In genomic region chr14:101716077-101716950, GRCh38 we compare ENCODE assay signal across 13 cellular contexts. TPM values are rescaled to one million over a fixed set of nuclear protein-coding genes. Genes with fewer than 3 reads are reported as not detected.
DNase-seq lines count a peak whose midpoint lies in the region; ATAC-seq and TF ChIP-seq lines count a peak whose summit lies in the region.
"Had no signal": no experiment of that assay in that cellular context is flagged by ENCODE, and none has a peak within 500 bp of the region (broad histone marks: within the 10 kb centered on the region; RNA-seq: fewer than 3 reads in every experiment).

No MANE protein-coding gene starts in this region.

- H3K27ac ChIP-seq in BLaER1 (peak overlapping the region; percentile 54), colonic mucosa (no peak overlapping the region), foreskin keratinocyte (no peak overlapping the region), thyroid gland (no peak overlapping the region), psoas muscle (no peak overlapping the region)
- H3K27ac ChIP-seq: epithelial cell of prostate, sigmoid colon had no signal

- ATAC-seq in natural killer cell treated with Interleukin-12 subunit alpha and Interleukin-12 subunit beta and Interleukin-15 and Interleukin-18, amount 100 ng/mL, for 72 hours, result no peak
- ATAC-seq in foreskin keratinocyte, result no peak
- ATAC-seq in psoas muscle, result no peak
- ATAC-seq: HCT116 had no signal

- H3K27ac Mint-ChIP-seq in natural killer cell treated with Interleukin-12 subunit alpha and Interleukin-12 subunit beta and Interleukin-15 and Interleukin-18, amount 100 ng/mL, for 72 hours, result peak overlapping the region; percentile 29 to 70

- H3K36me3 ChIP-seq in BLaER1 (no peaks in the 10 kb centered on the region), colonic mucosa (no peaks in the 10 kb centered on the region), thyroid gland (no peaks in the 10 kb centered on the region), psoas muscle (ENCODE audit: insufficient read depth in 1 of 2, low read depth in 1 of 2) (no peaks in the 10 kb centered on the region)
- H3K36me3 ChIP-seq: sigmoid colon had no signal

- intact Hi-C loops in colonic mucosa (cut with DNase I) (no loop called here), thyroid gland (cut with DNase I) (no loop called here), psoas muscle (cut with DNase I) (no loop called here)

- H3K9me3 ChIP-seq in BLaER1 (peaks cover 19% of the 10 kb centered on the region), colonic mucosa (no peaks in the 10 kb centered on the region), thyroid gland (no peaks in the 10 kb centered on the region), psoas muscle (no peaks in the 10 kb centered on the region)
- H3K9me3 ChIP-seq: sigmoid colon had no signal

- 92 to 95% methylated on average over 16 to 19 of the region's 19 CpGs for WGBS in thyroid gland, 2 donors
- 85 to 87% (median 86%) methylated on average over 17 to 19 of the region's 19 CpGs for WGBS in psoas muscle, 3 donors

- no peaks in the 10 kb centered on the region for H3K9me3 Mint-ChIP-seq in natural killer cell treated with Interleukin-12 subunit alpha and Interleukin-12 subunit beta and Interleukin-15 and Interleukin-18, amount 100 ng/mL, for 72 hours

- no peak for TF ChIP-seq POLR2A in thyroid gland (IDR thresholded peaks at IDR 0.05)

- peaks cover 50 to 57% of the 10 kb centered on the region in 2 donors for H3K4me1 Mint-ChIP-seq in natural killer cell treated with Interleukin-12 subunit alpha and Interleukin-12 subunit beta and Interleukin-15 and Interleukin-18, amount 100 ng/mL, for 72 hours (ENCODE audit: low read depth in 2 of 2)

- H3K4me3 ChIP-seq in BLaER1 (no peak overlapping the region), colonic mucosa (no peak overlapping the region), thyroid gland (replicated peaks in 1 of 3) (no peak overlapping the region), psoas muscle (no peak overlapping the region)
- H3K4me3 ChIP-seq: sigmoid colon had no signal

- peaks cover 6% of the 10 kb centered on the region for H3K36me3 Mint-ChIP-seq in natural killer cell treated with Interleukin-12 subunit alpha and Interleukin-12 subunit beta and Interleukin-15 and Interleukin-18, amount 100 ng/mL, for 72 hours

- H3K27me3 ChIP-seq in BLaER1, result no peaks in the 10 kb centered on the region
- no peaks in the 10 kb centered on the region for H3K27me3 ChIP-seq in colonic mucosa
- no peaks in the 10 kb centered on the region for H3K27me3 ChIP-seq in foreskin keratinocyte
- H3K27me3 ChIP-seq in thyroid gland, result no peaks in the 10 kb centered on the region
- H3K27me3 ChIP-seq in psoas muscle (ENCODE audit: insufficient read depth in 3 of 3, low read length in 2 of 3), result peaks cover 0 to 2% (median 0%) of the 10 kb centered on the region in 3 donors
- H3K27me3 ChIP-seq: sigmoid colon had no signal

- H3K4me2 ChIP-seq in BLaER1, result peak overlapping the region; percentile 67

- H4K20me1 ChIP-seq in BLaER1, result no peaks in the 10 kb centered on the region

- H3K4me1 ChIP-seq in BLaER1 (peaks cover 53% of the 10 kb centered on the region), colonic mucosa (no peaks in the 10 kb centered on the region), foreskin keratinocyte (no peaks in the 10 kb centered on the region), thyroid gland (peaks cover 0 to under 1% of the 10 kb centered on the region in 2 donors), psoas muscle (peaks cover under 1% of the 10 kb centered on the region)
- H3K4me1 ChIP-seq: sigmoid colon had no signal

- H3K27me3 Mint-ChIP-seq in natural killer cell treated with Interleukin-12 subunit alpha and Interleukin-12 subunit beta and Interleukin-15 and Interleukin-18, amount 100 ng/mL, for 72 hours, result no peaks in the 10 kb centered on the region

- 0 out of 3 replicates have a peak, but pooled peaks have one; percentile 10 for TF ChIP-seq CTCF in GM12872 (IDR thresholded peaks at IDR 0.05; ENCODE audit: insufficient read depth, low read depth, low read length)
- TF ChIP-seq CTCF in colonic mucosa (IDR thresholded peaks at IDR 0.05), result no peak
- TF ChIP-seq CTCF in foreskin keratinocyte (conservative IDR thresholded peaks at IDR 0.05), result no peak
- no peak for TF ChIP-seq CTCF in thyroid gland (IDR thresholded peaks at IDR 0.05)
- no peak for TF ChIP-seq CTCF in psoas muscle (IDR thresholded peaks at IDR 0.05)

- H3K9ac ChIP-seq in BLaER1, result no peak overlapping the region
- H3K9ac ChIP-seq in colonic mucosa (ENCODE audit: low read depth in 2 of 2, low read length in 2 of 2), result no peak overlapping the region

- H3K4me3 Mint-ChIP-seq in natural killer cell treated with Interleukin-12 subunit alpha and Interleukin-12 subunit beta and Interleukin-15 and Interleukin-18, amount 100 ng/mL, for 72 hours, result peak overlapping the region; percentile 54

- DNase-seq in colonic mucosa (peak; percentile 16), DMS 273 treated with DMSO at 0.1 percent for 48 hours (lab: John Stamatoyannopoulos, UW) (no peak), foreskin keratinocyte (no peak), thyroid gland (no peak), psoas muscle (no peak)
- no peak for DNase-seq in natural killer cell treated with Interleukin-12 subunit alpha and Interleukin-12 subunit beta and Interleukin-15 and Interleukin-18, amount 100 ng/mL, for 72 hours (ENCODE audit: low spot score)
- DNase-seq: activated naive CD4-positive, alpha-beta T cell; NCI-H774; sigmoid colon had no signal

RNA-seq across cellular contexts. Expression of gene PPP2R5C, which starts 45.2 kb away (rescaled TPM):
- total RNA-seq in colonic mucosa, result 100 to 1,000 TPM; 146 to 153 TPM
- 100 to 1,000 TPM; 149 to 210 TPM for total RNA-seq in natural killer cell treated with Interleukin-12 subunit alpha and Interleukin-12 subunit beta and Interleukin-15 and Interleukin-18, amount 100 ng/mL, for 72 hours
- total RNA-seq in foreskin keratinocyte, result 74.5 and 77.0 TPM in 2 replicates
- polyA plus RNA-seq in foreskin keratinocyte, result 51.8 and 54.7 TPM in 2 replicates
- 100 to 1,000 TPM; 105 to 209 (median 141) TPM for total RNA-seq in thyroid gland
- total RNA-seq in psoas muscle, result 10 to 100 TPM; 53.1 to 76.6 (median 63.0) TPM
- polyA plus RNA-seq in psoas muscle, result 10 to 100 TPM; 18.2 to 63.4 (median 24.6) TPM
